ENCODE assay signal across 22 cellular contexts in genomic region chr10:74029943-74030342, GRCh38. TPM values are rescaled to one million over a fixed set of nuclear protein-coding genes. Genes with fewer than 3 reads are reported as not detected.
DNase-seq lines count a peak whose midpoint lies in the region; ATAC-seq and TF ChIP-seq lines count a peak whose summit lies in the region.
"Had no signal": no experiment of that assay in that cellular context is flagged by ENCODE, and none has a peak within 500 bp of the region (broad histone marks: within the 10 kb centered on the region; RNA-seq: fewer than 3 reads in every experiment).

No MANE protein-coding gene starts in this region.

- POLR2A ChIA-PET in IMR-90 (lab: Charles Lee; ENCODE audit: unreplicated experiment), result no interaction called here

- peaks cover 41% of the 10 kb centered on the region for H3K4me1 Mint-ChIP-seq in endothelial cell (ENCODE audit: unreplicated experiment)

- WGBS in IMR-90 (ENCODE audit: extremely low coverage in 2 of 2, insufficient read length in 1 of 2), 2 experiments, result no CpG with 5 or more reads among the region's 1 CpG

- peak overlapping the region; percentile 72 for H4K91ac ChIP-seq in IMR-90 (ENCODE audit: insufficient read depth, low read depth, low read length)

- peak overlapping the region; percentile 65; the same call in 1 of the 2 replicates for H3K27ac ChIP-seq in IMR-90 (ENCODE audit: insufficient read depth, low read length)
- H3K27ac ChIP-seq: C4-2B, hepatocyte, SJSA1 had no signal

- DNase-seq in G401 (ENCODE audit: low spot score) (peak; percentile 56), IMR-90 (no peak), endothelial cell (ENCODE audit: low spot score) (no peak), renal cortical epithelial cell (ENCODE audit: low read depth) (peak; percentile 66), hypothalamus (lab: John Stamatoyannopoulos, UW) (no peak), HuH-7.5 (ENCODE audit: low spot score) (no peak)
- DNase-seq: activated CD4-positive, alpha-beta T cell treated with anti-CD3 and anti-CD28 coated beads for 1 hour; activated effector memory CD4-positive, alpha-beta T cell treated with anti-CD3 and anti-CD28 coated beads, Interleukin-2, amount 50 U/mL, for 16 hours; activated naive CD8-positive, alpha-beta T cell treated with anti-CD3 and anti-CD28 coated beads, Interleukin-2, amount 10 ng/mL, durations not matched to agents 7 days and 5 days; cerebellar nuclear complex; effector CD8-positive, alpha-beta T cell; H7; immature natural killer cell; mucosa of descending colon; NCI-H524; T-cell had no signal

- H3K56ac ChIP-seq in IMR-90 (ENCODE audit: extremely low read depth, insufficient read depth, low read length), result peak overlapping the region; percentile 39; the same call in 1 of the 2 replicates

- peak overlapping the region; percentile 44; the same call in 1 of the 2 replicates for H2AK5ac ChIP-seq in IMR-90 (ENCODE audit: low read depth, low read length)

- no peak for TF ChIP-seq POLR2A in IMR-90 (IDR thresholded peaks at IDR 0.05; ENCODE audit: low read depth, low read length)

- no peaks in the 10 kb centered on the region for H3K27me3 ChIP-seq in IMR-90 (ENCODE audit: control insufficient read depth, insufficient read depth, low read length)
- H3K27me3 ChIP-seq: hepatocyte, SJSA1 had no signal

- ATAC-seq in IMR-90 (ENCODE audit: low read depth), result no peak
- ATAC-seq in HG03469 (IDR thresholded peaks at IDR 0.05; ENCODE audit: unreplicated experiment), result no peak
- ATAC-seq: mucosa of descending colon, T-cell had no signal

- no peaks in the 10 kb centered on the region for H3K9me3 ChIP-seq in IMR-90 (ENCODE audit: control insufficient read depth, insufficient read depth, low read length)
- H3K9me3 ChIP-seq: mucosa of descending colon, SJSA1 had no signal

- no peaks in the 10 kb centered on the region for H3K27me3 Mint-ChIP-seq in endothelial cell (ENCODE audit: unreplicated experiment)
- H3K27me3 Mint-ChIP-seq: activated naive CD8-positive, alpha-beta T cell treated with anti-CD3 and anti-CD28 coated beads, Interleukin-2, amount 10 ng/mL, durations not matched to agents 7 days and 5 days; IgD-negative memory B cell; T-cell had no signal

- no peaks in the 10 kb centered on the region for H3K9me3 Mint-ChIP-seq in endothelial cell (ENCODE audit: unreplicated experiment)
- H3K9me3 Mint-ChIP-seq: activated naive CD8-positive, alpha-beta T cell treated with anti-CD3 and anti-CD28 coated beads, Interleukin-2, amount 10 ng/mL, durations not matched to agents 7 days and 5 days; IgD-negative memory B cell; immature natural killer cell; neural crest cell; T-cell had no signal

- no peak overlapping the region for H2AK9ac ChIP-seq in IMR-90 (replicated peaks; ENCODE audit: low read depth, low read length, poor library complexity)

- in situ Hi-C loops in G401 (cut with HindIII; ENCODE audit: low sequenced_read_pairs) (no loop called here), IMR-90 (cut with MboI; ENCODE audit: low sequenced_read_pairs) (no loop called here)

- no peak overlapping the region for H3K4me2 ChIP-seq in IMR-90 (ENCODE audit: low read depth, low read length)
- H3K4me2 ChIP-seq: hepatocyte had no signal

- H3K36me3 Mint-ChIP-seq in endothelial cell (ENCODE audit: low read depth, unreplicated experiment), result peaks cover 4% of the 10 kb centered on the region
- H3K36me3 Mint-ChIP-seq: IgD-negative memory B cell, T-cell had no signal

- 0 out of 3 replicates have a peak overlapping the region, but pooled peaks have one; percentile 49 for H2BK15ac ChIP-seq in IMR-90 (ENCODE audit: low read depth, low read length)

- TF ChIP-seq CTCF in IMR-90 (conservative IDR thresholded peaks at IDR 0.05; ENCODE audit: low read depth, low read length), result no peak
- no peak for TF ChIP-seq CTCF in endothelial cell (IDR thresholded peaks at IDR 0.05; ENCODE audit: unreplicated experiment)

- intact Hi-C loops in IMR-90 (cut with micrococcal nuclease), result no loop called here

- no peak overlapping the region for H3K4me3 Mint-ChIP-seq in endothelial cell (ENCODE audit: unreplicated experiment)
- H3K4me3 Mint-ChIP-seq: activated naive CD8-positive, alpha-beta T cell treated with anti-CD3 and anti-CD28 coated beads, Interleukin-2, amount 10 ng/mL, durations not matched to agents 7 days and 5 days; IgD-negative memory B cell; immature natural killer cell; neural crest cell; T-cell had no signal

- dilution Hi-C loops in IMR-90 (cut with HindIII; ENCODE audit: low sequenced_read_pairs, unreplicated experiment), result no loop called here

- H2BK5ac ChIP-seq in IMR-90 (ENCODE audit: low read depth, low read length, poor library complexity, severe bottlenecking), result peak overlapping the region; percentile 79

- 0 out of 2 replicates have a peak overlapping the region, but pooled peaks have one; percentile 17 for H2BK120ac ChIP-seq in IMR-90 (ENCODE audit: low read depth, low read length)

- peaks cover 11% of the 10 kb centered on the region for H3K36me3 ChIP-seq in IMR-90 (ENCODE audit: control insufficient read depth, insufficient read depth, low read length)

- no peak overlapping the region for H3K9ac ChIP-seq in IMR-90 (ENCODE audit: low read depth, low read length)

- H3K4ac ChIP-seq in IMR-90 (ENCODE audit: low read depth, low read length), result peak overlapping the region; percentile 14; the same call in 1 of the 2 replicates

- TF ChIP-seq RAD21 in IMR-90 (IDR thresholded peaks at IDR 0.05; ENCODE audit: low read length), result no peak

- peak overlapping the region in 1 of 2 experiments; percentile 32; a peak in 1 of 4 replicates for H4K8ac ChIP-seq in IMR-90 (ENCODE audit: low read depth in 2 of 2, low read length in 2 of 2)

- peak overlapping the region; percentile 9 for H3K27ac Mint-ChIP-seq in endothelial cell (ENCODE audit: unreplicated experiment)
- H3K27ac Mint-ChIP-seq: activated naive CD8-positive, alpha-beta T cell treated with anti-CD3 and anti-CD28 coated beads, Interleukin-2, amount 10 ng/mL, durations not matched to agents 7 days and 5 days; IgD-negative memory B cell had no signal

- H3K14ac ChIP-seq in IMR-90 (replicated peaks; ENCODE audit: low read depth, low read length), result no peak overlapping the region; the same call in 1 of the 2 replicates

- CTCF ChIA-PET in IMR-90 (lab: Yijun Ruan, JAX), result no interaction called here

- H2BK20ac ChIP-seq in IMR-90 (ENCODE audit: low read depth, low read length), result peak overlapping the region; percentile 47; the same call in 1 of the 2 replicates

- H4K5ac ChIP-seq in IMR-90 (ENCODE audit: low read depth, low read length), result no peak overlapping the region; the same call in 1 of the 2 replicates

- H4K20me1 ChIP-seq in IMR-90 (ENCODE audit: insufficient read depth, low read length), result peaks cover 92% of the 10 kb centered on the region

- peak overlapping the region; percentile 61; the same call in 1 of the 2 replicates for H3K23ac ChIP-seq in IMR-90 (ENCODE audit: low read depth, low read length)

- H3K79me1 ChIP-seq in IMR-90 (ENCODE audit: low read depth in 1 of 2, low read length in 2 of 2), result peaks cover 15 to 64% of the 10 kb centered on the region in 2 experiments; a peak in 3 of 4 replicates

- no peak overlapping the region for H3K4me3 ChIP-seq in IMR-90 (ENCODE audit: insufficient read depth, low read depth, low read length)
- H3K4me3 ChIP-seq: hepatocyte, mucosa of descending colon, SJSA1 had no signal

- H3K18ac ChIP-seq in IMR-90 (ENCODE audit: low read depth, low read length), result peak overlapping the region; percentile 74; the same call in 1 of the 2 replicates

- peaks cover 22% of the 10 kb centered on the region for H3K9me1 ChIP-seq in IMR-90 (ENCODE audit: insufficient read depth, low read length)

- H2AFZ ChIP-seq in IMR-90 (replicated peaks; ENCODE audit: low read length, poor library complexity), result no peak overlapping the region
- H2AFZ ChIP-seq: hepatocyte had no signal

- peaks cover 30% of the 10 kb centered on the region for H3K4me1 ChIP-seq in IMR-90 (ENCODE audit: control insufficient read depth, insufficient read depth, low read length)

- BruUV-seq in IMR-90 (replicated peaks; lab: Mats Ljungman, UMichigan), result no TSS peak

TF ChIP-seq in IMR-90, 13 proteins besides CTCF, POLR2A, EP300 and RAD21 (continues in another document):
- no peak for TF ChIP-seq USF2 (IDR thresholded peaks at IDR 0.05; ENCODE audit: low read depth, low read length)
- TF ChIP-seq MAFK (IDR thresholded peaks at IDR 0.05; ENCODE audit: low read depth, low read length), result no peak
- TF ChIP-seq SMC3 (IDR thresholded peaks at IDR 0.05; ENCODE audit: low read depth, low read length), result no peak
- no peak for TF ChIP-seq CHD1 (IDR thresholded peaks at IDR 0.05; ENCODE audit: low read depth, low read length)
- TF ChIP-seq BHLHE40 (IDR thresholded peaks at IDR 0.05; ENCODE audit: low read depth, low read length), result no peak
- no peak for TF ChIP-seq FOS (IDR thresholded peaks at IDR 0.05; ENCODE audit: low read depth, low read length)
- no peak for TF ChIP-seq RCOR1 (IDR thresholded peaks at IDR 0.05; ENCODE audit: insufficient replicate concordance, low read length)
- no peak for TF ChIP-seq MAZ (IDR thresholded peaks at IDR 0.05; ENCODE audit: borderline replicate concordance, low read depth, low read length)
- no peak for TF ChIP-seq ELK1 (IDR thresholded peaks at IDR 0.05; ENCODE audit: borderline replicate concordance, low read depth, low read length)
- TF ChIP-seq NFE2L2 (IDR thresholded peaks at IDR 0.05; ENCODE audit: low read depth, low read length), result no peak

RNA-seq across cellular contexts. Expression of gene VCL, which starts 32.0 kb away (rescaled TPM):
- total RNA-seq in G401 (2014; rRNA removed; shearing (Covaris generic)), result 310 and 384 TPM in 2 replicates
- total RNA-seq in IMR-90 (2012; rRNA removed) (283 and 316 TPM in 2 replicates), endothelial cell (ENCODE audit: unreplicated experiment) (200 TPM), renal cortical epithelial cell (258 and 313 TPM in 2 replicates)
- polyA plus RNA-seq in IMR-90 (2012; rRNA removed), result 193 and 227 TPM in 2 replicates
- 85.9 and 102 TPM in 2 replicates for polyA plus RNA-seq in IMR-90 (2012; cell fraction: cytosol; rRNA removed)
- polyA plus RNA-seq in IMR-90 (2012; cell fraction: nucleus; rRNA removed; ENCODE audit: low replicate concordance), result 176 and 458 TPM in 2 replicates

Comparison
In these comparisons a context has a peak if more than half of its experiments do, and no peak if none do; other contexts are left out.
1. DNase-seq: peak in G401 (single experiment) and renal cortical epithelial cell (single experiment); none in IMR-90 (single experiment), endothelial cell (single experiment), hypothalamus (0 of 51) and HuH-7.5 (single experiment).